8 cellular contexts compared by ENCODE assay signal in the genomic region with DNA sequence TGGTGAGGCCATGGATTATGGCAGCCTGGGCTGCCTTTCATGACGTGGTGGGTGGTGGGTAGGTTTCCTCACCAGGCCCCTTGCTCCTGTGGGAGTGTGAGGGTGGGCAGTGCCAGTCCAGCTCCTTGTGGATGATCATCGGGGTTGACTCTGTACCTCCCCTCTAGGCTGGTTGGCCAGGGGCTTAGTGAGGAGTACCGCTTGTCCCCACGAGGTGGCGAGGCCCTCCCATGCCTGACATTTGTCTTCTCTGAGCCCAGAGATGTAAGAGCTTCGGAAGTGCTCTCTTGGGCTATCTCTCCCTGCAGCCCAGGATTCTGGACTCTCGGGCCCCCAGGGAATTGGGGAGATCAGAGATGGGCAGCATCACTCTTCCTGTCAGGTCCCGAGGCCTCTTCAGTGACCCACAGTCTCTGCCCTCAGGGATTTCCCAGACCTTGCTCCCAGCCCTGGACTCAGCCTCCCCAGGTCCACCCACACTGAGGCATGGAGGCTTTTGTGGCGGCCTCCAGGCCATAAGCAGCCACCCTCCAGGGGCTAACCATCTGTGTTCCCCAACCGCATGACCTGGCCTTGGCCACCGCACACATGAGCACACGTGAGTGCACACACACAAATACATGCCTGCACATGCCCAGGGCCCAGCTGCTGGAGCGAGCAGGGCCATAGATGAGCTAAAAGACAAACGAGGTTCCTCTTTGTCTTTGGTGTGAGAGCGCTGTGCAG.
DNase-seq lines count a peak whose midpoint lies in the region; ATAC-seq lines count a peak whose summit lies in the region.

No MANE protein-coding gene starts in this region.

- ATAC-seq in GM18498 (IDR thresholded peaks at IDR 0.05; ENCODE audit: unreplicated experiment) (peak; percentile 77), HG02759 (IDR thresholded peaks at IDR 0.05; ENCODE audit: unreplicated experiment) (peak; percentile 72)

- intact Hi-C loops in posterior cingulate gyrus (cut with DNase I): loop anchor here (2.0 to 5.0 kb wide), 3 partner anchors 79 to 284 kb away; no protein-coding TSS in a partner anchor

- DNase-seq in Ammon's horn (ENCODE audit: low spot score) (peak; percentile 72), NCI-H146 (lab: John Stamatoyannopoulos, UW) (peak; percentile 66), fibroblast of the conjunctiva (ENCODE audit: low read depth) (peak; percentile 43), posterior cingulate gyrus (peak in 7 of 10 donors; percentile 40 to 94 (median 69)), HPDE6-E6E7 (ENCODE audit: extremely low spot score) (no peak)
- DNase-seq in activated CD4-positive, alpha-beta T cell treated with anti-CD3 and anti-CD28 coated beads, Interleukin-2, amount 50 U/mL, for 48 hours: peak; percentile 57 to 61
